8 cellular contexts compared by ENCODE assay signal in genomic region chr13:75870397-75870801, GRCh38.
DNase-seq lines count a peak whose midpoint lies in the region; ATAC-seq and TF ChIP-seq lines count a peak whose summit lies in the region.

No MANE protein-coding gene starts in this region.

- intact Hi-C loops in natural killer cell (cut with micrococcal nuclease): loop anchor here (1.0 kb wide), 1 partner anchor 1033 kb away; no protein-coding TSS in a partner anchor

- H3K36me3 Mint-ChIP-seq in endodermal cell (ENCODE audit: low read depth) (no peaks in the 10 kb centered on the region), natural killer cell (no peaks in the 10 kb centered on the region)

- H3K4me1 Mint-ChIP-seq in endodermal cell: peaks cover 11% of the 10 kb centered on the region
- H3K4me1 Mint-ChIP-seq in natural killer cell: peaks cover 7 to 12% of the 10 kb centered on the region in 2 donors

- H3K27ac Mint-ChIP-seq in endodermal cell (no peak overlapping the region), natural killer cell (peak overlapping the region; percentile 21 to 63)

- DNase-seq in NCI-H1417 (lab: John Stamatoyannopoulos, UW) (peak; percentile 29 to 81 (median 38)), NCI-H1417 treated with DMSO at 0.1 percent for 48 hours (lab: John Stamatoyannopoulos, UW) (no peak), endodermal cell (peak; percentile 53), natural killer cell (no peak)

- ATAC-seq in natural killer cell: peak; percentile 45 to 60 (median 59)
- no peak for ATAC-seq in GM19463 (IDR thresholded peaks at IDR 0.05; ENCODE audit: unreplicated experiment)
- no peak for ATAC-seq in GM18502 (IDR thresholded peaks at IDR 0.05; ENCODE audit: poor library complexity, unreplicated experiment)

- H3K9ac ChIP-seq in KMS-11 (no peak overlapping the region), endodermal cell (ENCODE audit: extremely low read depth, low read length, poor library complexity, severe bottlenecking) (no peak overlapping the region)

- peak overlapping the region; percentile 33 for H2AFZ ChIP-seq in KMS-11 (ENCODE audit: low read depth)

- H3K79me2 ChIP-seq in KMS-11 (ENCODE audit: insufficient read depth, low read depth): no peaks in the 10 kb centered on the region

- H3K4me1 ChIP-seq in KMS-11 (ENCODE audit: low read depth, poor library complexity, severe bottlenecking): no peaks in the 10 kb centered on the region
- no peaks in the 10 kb centered on the region for H3K4me1 ChIP-seq in endodermal cell (ENCODE audit: control insufficient read depth, insufficient read depth, low read length)

- H3K9me3 Mint-ChIP-seq in endodermal cell (no peaks in the 10 kb centered on the region), natural killer cell (no peaks in the 10 kb centered on the region)

- no peaks in the 10 kb centered on the region for H3K9me3 ChIP-seq in endodermal cell (ENCODE audit: control insufficient read depth, low read length)

- no peak overlapping the region for H3K4me2 ChIP-seq in KMS-11

- no peaks in the 10 kb centered on the region for H4K20me1 ChIP-seq in KMS-11 (ENCODE audit: insufficient read depth)

- no peak overlapping the region for H3K27ac ChIP-seq in KMS-11
- H3K27ac ChIP-seq in VCaP: no peak overlapping the region
- H3K27ac ChIP-seq in endodermal cell (ENCODE audit: low read depth, low read length): no peak overlapping the region

- no peaks in the 10 kb centered on the region for H3K27me3 ChIP-seq in KMS-11 (ENCODE audit: insufficient read depth, low read depth)
- no peaks in the 10 kb centered on the region for H3K27me3 ChIP-seq in endodermal cell (ENCODE audit: control insufficient read depth, insufficient read depth, low read length, poor library complexity, severe bottlenecking)

- H3K36me3 ChIP-seq in KMS-11 (ENCODE audit: insufficient read depth) (no peaks in the 10 kb centered on the region), endodermal cell (ENCODE audit: control insufficient read depth, insufficient read depth, low read length) (no peaks in the 10 kb centered on the region)

- no peaks in the 10 kb centered on the region for H3K27me3 Mint-ChIP-seq in endodermal cell (ENCODE audit: insufficient read depth)
- H3K27me3 Mint-ChIP-seq in natural killer cell (ENCODE audit: low read depth in 2 of 2): peaks cover 5 to 8% of the 10 kb centered on the region in 2 donors

- H3K4me3 Mint-ChIP-seq in endodermal cell: peak overlapping the region; percentile 51
- H3K4me3 Mint-ChIP-seq in natural killer cell: peak overlapping the region; percentile 65

- WGBS in endodermal cell (ENCODE audit: insufficient coverage in 1 of 2, insufficient read length in 1 of 2), 2 experiments: 68 to 70% methylated on average over 12 to 13 of the region's 13 CpGs

- no peak overlapping the region for H3K4me3 ChIP-seq in KMS-11 (IDR thresholded peaks at IDR 0.05; ENCODE audit: insufficient read depth, low read depth, low read length)
- H3K4me3 ChIP-seq in endodermal cell (ENCODE audit: low read length): no peak overlapping the region

- peak; percentile 84 for TF ChIP-seq CTCF in KMS-11 (conservative IDR thresholded peaks at IDR 0.05; ENCODE audit: low read depth, low read length)
- peak; percentile 88 for TF ChIP-seq CTCF in VCaP (conservative IDR thresholded peaks at IDR 0.05)
- peak; percentile 91 for TF ChIP-seq CTCF in endodermal cell (conservative IDR thresholded peaks at IDR 0.05)
- TF ChIP-seq CTCF in natural killer cell (IDR thresholded peaks at IDR 0.05): peak; percentile 81

Comparison
In these comparisons a context has a peak if more than half of its experiments do, and no peak if none do; other contexts are left out.
1. DNase-seq: peak in NCI-H1417 (3 of 3) and endodermal cell (single experiment); none in NCI-H1417 treated with DMSO at 0.1 percent for 48 hours (single experiment) and natural killer cell (single experiment).
2. ATAC-seq: peak in natural killer cell (3 of 3); none in GM19463 (single experiment) and GM18502 (single experiment).
3. Peak in every context shown above with its lines, with median percentiles within 50 percentile points of each other: CTCF ChIP-seq.